Comparison of ENCODE assay signal across 16 cellular contexts in the genomic region with DNA sequence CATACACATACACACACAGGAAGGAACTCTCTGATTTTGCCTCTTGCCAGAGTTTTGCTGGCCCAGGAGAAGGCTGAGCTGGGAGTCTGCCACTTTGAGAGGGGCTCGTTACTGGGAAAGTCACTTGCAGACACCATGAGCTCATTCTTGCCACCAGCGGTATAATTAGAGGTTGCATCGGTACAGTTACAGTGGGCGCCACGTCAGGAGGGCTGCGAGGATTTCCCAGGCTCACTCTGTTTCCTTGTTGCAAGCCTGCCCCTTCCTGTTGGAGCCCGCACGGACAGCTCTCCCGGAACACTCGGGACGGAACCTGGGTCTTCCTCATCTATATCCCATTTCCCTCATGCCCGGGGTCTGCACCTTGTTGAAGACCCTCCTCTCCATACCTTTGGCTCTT. TPM values are rescaled to one million over a fixed set of nuclear protein-coding genes. Genes with fewer than 3 reads are reported as not detected.
A peak's percentile ranks its signal among the peaks of the same experiment; 100 is the strongest.
DNase-seq lines count a peak whose midpoint lies in the region; ATAC-seq and TF ChIP-seq lines count a peak whose summit lies in the region.
"Had no signal": no experiment of that assay in that cellular context is flagged by ENCODE, and none has a peak within 500 bp of the region (broad histone marks: within the 10 kb centered on the region; RNA-seq: fewer than 3 reads in every experiment).

No MANE protein-coding gene starts in this region.

- peaks cover 58% of the 10 kb centered on the region for H3K4me1 Mint-ChIP-seq in brain
- H3K4me1 Mint-ChIP-seq in neural progenitor cell: peaks cover 37% of the 10 kb centered on the region
- H3K4me1 Mint-ChIP-seq in T-cell: peaks cover 12 to 20% (median 17%) of the 10 kb centered on the region in 3 donors

- H3K27ac Mint-ChIP-seq in brain: peak overlapping the region; percentile 46 to 96 (median 77)
- H3K27ac Mint-ChIP-seq in neural progenitor cell: no peak overlapping the region
- no peak overlapping the region for H3K27ac Mint-ChIP-seq in T-cell

- H3K4me2 ChIP-seq in neural progenitor cell: no peak overlapping the region

- POLR2A ChIA-PET in T-cell (lab: Charles Lee): no interaction called here

- peaks cover 17% of the 10 kb centered on the region for H3F3A ChIP-seq in neural progenitor cell (ENCODE audit: low read depth)

- peaks cover 25% of the 10 kb centered on the region for H3K27me3 ChIP-seq in neural progenitor cell

- no peak overlapping the region for H3K27ac ChIP-seq in neural progenitor cell
- H3K27ac ChIP-seq: 22Rv1, C4-2B, SJCRH30 had no signal

- TF ChIP-seq CTCF in brain (conservative IDR thresholded peaks at IDR 0.05) (no peak), neural progenitor cell (IDR thresholded peaks at IDR 0.05) (no peak)

- no peak overlapping the region for H3K9ac ChIP-seq in neural progenitor cell

- peak overlapping the region in 3 of 5 experiments; percentile 23 to 49 (median 29) for H3K4me3 Mint-ChIP-seq in brain
- H3K4me3 Mint-ChIP-seq in neural progenitor cell: peak overlapping the region; percentile 55
- H3K4me3 Mint-ChIP-seq in T-cell: no peak overlapping the region

- H3K36me3 ChIP-seq in neural progenitor cell: no peaks in the 10 kb centered on the region
- H3K36me3 ChIP-seq: SJCRH30 had no signal

- H3K27me3 Mint-ChIP-seq in brain: peaks cover 11% of the 10 kb centered on the region
- peaks cover 4% of the 10 kb centered on the region for H3K27me3 Mint-ChIP-seq in neural progenitor cell (ENCODE audit: insufficient read depth, low read depth)
- H3K27me3 Mint-ChIP-seq in T-cell: peaks cover 0 to 33% of the 10 kb centered on the region in 2 donors

- no peak overlapping the region for H3K4me3 ChIP-seq in neural progenitor cell
- H3K4me3 ChIP-seq: SJCRH30 had no signal

- H3K36me3 Mint-ChIP-seq in brain: no peaks in the 10 kb centered on the region
- no peaks in the 10 kb centered on the region for H3K36me3 Mint-ChIP-seq in neural progenitor cell
- H3K36me3 Mint-ChIP-seq in T-cell: no peaks in the 10 kb centered on the region

- CTCF ChIA-PET in T-cell (lab: Charles Lee): interaction anchor here in 1 of 2 donors (1.1 kb wide), 1 partner anchor 75 kb away, joined by 5 read pairs; no protein-coding TSS in a partner anchor

- ATAC-seq in T-cell (replicated peaks in 1 of 4) (no peak), GM21367 (IDR thresholded peaks at IDR 0.05; ENCODE audit: unreplicated experiment) (no peak)
- ATAC-seq: Panc1 had no signal

- no peaks in the 10 kb centered on the region for H3K9me3 ChIP-seq in neural progenitor cell (ENCODE audit: low read depth)
- H3K9me3 ChIP-seq: SJCRH30 had no signal

- peaks cover 20% of the 10 kb centered on the region for H3K4me1 ChIP-seq in neural progenitor cell

- H4K20me1 ChIP-seq in neural progenitor cell (ENCODE audit: low read depth): peaks cover 14% of the 10 kb centered on the region

- DNase-seq in NCI-H1417 (lab: John Stamatoyannopoulos, UW) (peak in 2 of 3 experiments; percentile 51 to 65), NCI-H1417 treated with DMSO at 0.1 percent for 48 hours (lab: John Stamatoyannopoulos, UW) (no peak), Daoy (ENCODE audit: low read depth) (peak; percentile 39), neural progenitor cell (ENCODE audit: low spot score) (no peak), T-cell (no peak)
- DNase-seq in stimulated activated CD4-positive, alpha-beta T cell treated with anti-CD3 and anti-CD28 coated beads, Interleukin-12 subunit alpha, Interleukin-12 subunit beta, amount 100 ng/mL, for 4 hours: no peak
- DNase-seq: DMS 273 treated with DMSO at 0.1 percent for 48 hours, KBM-7, NCI-H1930, NCI-H510A had no signal

- no peak overlapping the region for H2AFZ ChIP-seq in neural progenitor cell (replicated peaks)

- H3K9me3 Mint-ChIP-seq in brain (peaks cover 0 to 7% (median 0%) of the 10 kb centered on the region in 5 experiments), neural progenitor cell (no peaks in the 10 kb centered on the region), T-cell (no peaks in the 10 kb centered on the region)

- H3K79me2 ChIP-seq in neural progenitor cell (ENCODE audit: low read depth): peaks cover 25% of the 10 kb centered on the region

RNA-seq across cellular contexts. Expression of a gene that starts 3.1 kb away (rescaled TPM):
- total RNA-seq in Daoy (2014; rRNA removed; shearing (Covaris generic)): 0.33 and 0.74 TPM in 2 replicates
- 11.0 TPM for polyA plus RNA-seq in brain (ENCODE audit: insufficient read depth, low read depth, low replicate concordance)
- total RNA-seq in neural progenitor cell (ENCODE audit: low replicate concordance): 15.3 and 39.9 TPM in 2 replicates
- total RNA-seq in T-cell: 1 to 10 TPM; 2.9 to 8.3 (median 4.8) TPM

Comparison
In these comparisons a context has a peak if more than half of its experiments do, and no peak if none do; other contexts are left out.
1. DNase-seq: peak in NCI-H1417 (2 of 3) and Daoy (single experiment); none in NCI-H1417 treated with DMSO at 0.1 percent for 48 hours (single experiment), neural progenitor cell (single experiment), T-cell (0 of 34) and stimulated activated CD4-positive, alpha-beta T cell treated with anti-CD3 and anti-CD28 coated beads, Interleukin-12 subunit alpha, Interleukin-12 subunit beta, amount 100 ng/mL, for 4 hours (single experiment).
2. H3K27ac Mint-ChIP-seq: peak in brain (5 of 5); none in neural progenitor cell (single experiment) and T-cell (0 of 2).
3. H3K4me3 Mint-ChIP-seq: peak in brain (3 of 5) and neural progenitor cell (single experiment); none in T-cell (0 of 3).